In genomic region chr3:76900571-76900970, GRCh38 we compare ENCODE assay signal across 17 cellular contexts.
"Had no signal": no experiment of that assay in that cellular context is flagged by ENCODE, and none has a peak within 500 bp of the region (broad histone marks: within the 10 kb centered on the region; RNA-seq: fewer than 3 reads in every experiment).

No MANE protein-coding gene starts in this region.

- H3K79me2 ChIP-seq: hepatocyte had no signal

- H3K4me1 Mint-ChIP-seq: natural killer cell, neural crest cell had no signal

- ATAC-seq: esophagus mucosa, left lobe of liver, natural killer cell, right cardiac atrium had no signal

- H3K36me3 ChIP-seq: ovary, suprapubic skin, thyroid gland had no signal

- H3K4me2 ChIP-seq: hepatocyte had no signal

- H3K27ac ChIP-seq: hepatocyte, ovary, suprapubic skin, thyroid gland had no signal

- H3K27ac Mint-ChIP-seq: natural killer cell, type B pancreatic cell had no signal

- H3K4me3 ChIP-seq: hepatocyte, ovary, suprapubic skin, thyroid gland had no signal

- H3K9me3 ChIP-seq: ovary, suprapubic skin, thyroid gland had no signal

- DNase-seq: effector memory CD4-positive, alpha-beta T cell; head of caudate nucleus; mammary epithelial cell; natural killer cell; nucleus accumbens; ovary; right cardiac atrium; small intestine; stimulated activated CD4-positive, alpha-beta T cell treated with anti-CD3 and anti-CD28 coated beads, Interleukin-2, amount 100 ng/mL, for 48 hours; stimulated activated naive CD4-positive, alpha-beta T cell treated with Interleukin-2 at 50 U/mL for 16 hours; thyroid gland had no signal

- H3K36me3 Mint-ChIP-seq: natural killer cell, type B pancreatic cell had no signal

- H3K27me3 Mint-ChIP-seq: type B pancreatic cell had no signal

- H3K27me3 ChIP-seq: hepatocyte, ovary, suprapubic skin, thyroid gland had no signal

- H2AFZ ChIP-seq: hepatocyte had no signal

- H3K4me1 ChIP-seq: suprapubic skin, thyroid gland had no signal

- H3K4me3 Mint-ChIP-seq: natural killer cell, neural crest cell, type B pancreatic cell had no signal
